ENCODE assay signal across 9 cellular contexts in genomic region chr9:129487307-129487657, GRCh38.
DNase-seq lines count a peak whose midpoint lies in the region; FAIRE-seq and TF ChIP-seq lines count a peak whose summit lies in the region.
"Had no signal": no experiment of that assay in that cellular context is flagged by ENCODE, and none has a peak within 500 bp of the region (broad histone marks: within the 10 kb centered on the region; RNA-seq: fewer than 3 reads in every experiment).

No MANE protein-coding gene starts in this region.

- POLR2A ChIA-PET in AG04450 (lab: Yijun Ruan, JAX) = no interaction called here
- POLR2A ChIA-PET in PC-9 (lab: Charles Lee; ENCODE audit: unreplicated experiment) = no interaction called here
- POLR2A ChIA-PET in H1 (lab: Charles Lee; ENCODE audit: partially characterized antibody) = interaction anchor here (0.8 to 6.9 kb wide), 5 partner anchors 8 to 308 kb away, joined by 3 to 45 read pairs (median 4); no protein-coding TSS in a partner anchor

- H3K4ac ChIP-seq in H1 (replicated peaks; ENCODE audit: insufficient read length, low read depth, low read length) = no peak overlapping the region

- peak overlapping the region; percentile 100 for H2BK12ac ChIP-seq in H1 (ENCODE audit: low read depth, low read length)

- no peak for TF ChIP-seq RAD21 in H1 (IDR thresholded peaks at IDR 0.05 in 1 of 2, conservative IDR thresholded peaks at IDR 0.05 in 1 of 2; ENCODE audit: low read depth in 2 of 2, low read length in 2 of 2)

- no peak overlapping the region for H3K14ac ChIP-seq in H1 (ENCODE audit: insufficient read length)

- TF ChIP-seq POLR2A in H1 (IDR thresholded peaks at IDR 0.05; ENCODE audit: control extremely low read depth in 1 of 2, low read depth in 2 of 2, low read length in 2 of 2) = no peak

- no peak for TF ChIP-seq CTCF in AG04450 (IDR thresholded peaks at IDR 0.05; ENCODE audit: low read depth, low read length)
- no peak for TF ChIP-seq CTCF in PC-9 (conservative IDR thresholded peaks at IDR 0.05)
- no peak for TF ChIP-seq CTCF in H1 (IDR thresholded peaks at IDR 0.05; ENCODE audit: control extremely low read depth in 1 of 3, insufficient read depth in 1 of 3, low read depth in 1 of 3, low read length in 3 of 3)
- no peak for TF ChIP-seq CTCF in osteoblast (IDR thresholded peaks at IDR 0.05; ENCODE audit: extremely low read depth, low read depth, low read length)
- TF ChIP-seq CTCF in D721Med (IDR thresholded peaks at IDR 0.05; ENCODE audit: insufficient read depth, missing control alignments) = no peak

- no peak overlapping the region for H3K9ac ChIP-seq in H1 (replicated peaks in 1 of 4; ENCODE audit: extremely low read depth in 1 of 4, low read depth in 3 of 4, low read length in 3 of 4)

- H3K18ac ChIP-seq in H1 (ENCODE audit: extremely low read depth, low read length) = peak overlapping the region; percentile 85

- peak overlapping the region; percentile 73 for H3K4me2 ChIP-seq in PC-9
- no peak overlapping the region; a peak in 1 of 4 replicates for H3K4me2 ChIP-seq in H1 (ENCODE audit: insufficient read depth in 1 of 2, low read depth in 2 of 2, low read length in 2 of 2)
- H3K4me2 ChIP-seq in osteoblast (ENCODE audit: insufficient read depth, low read length) = peak overlapping the region; percentile 20

- no peak overlapping the region for H3K4me3 ChIP-seq in AG04450 (ENCODE audit: low read depth, low read length)
- no peak overlapping the region; the same call in 1 of the 2 replicates for H3K4me3 ChIP-seq in PC-9
- H3K4me3 ChIP-seq in H1 (ENCODE audit: extremely low read depth in 1 of 4, insufficient read depth in 2 of 4, low read depth in 3 of 4, low read length in 4 of 4) = no peak overlapping the region
- no peak overlapping the region for H3K4me3 ChIP-seq in osteoblast (ENCODE audit: insufficient read depth, low read length)

- peak overlapping the region; percentile 90; the same call in 1 of the 2 replicates for H2BK20ac ChIP-seq in H1 (ENCODE audit: low read length)

- H3K36me3 ChIP-seq in PC-9 (ENCODE audit: low read depth) (no peaks in the 10 kb centered on the region), H1 (ENCODE audit: control insufficient read depth in 2 of 4, insufficient read depth in 4 of 4, low read length in 3 of 4) (no peaks in the 10 kb centered on the region), osteoblast (ENCODE audit: insufficient read depth, low read length) (no peaks in the 10 kb centered on the region)

- intact Hi-C loops in PC-9 (cut with micrococcal nuclease; ENCODE audit: unreplicated experiment) = loop anchor here (10.0 kb wide), 2 partner anchors 268 to 462 kb away; partner anchors contain the start of genes PTGES and SH3GLB2

- DNase-seq in AG04450 (ENCODE audit: low read depth, low spot score) (no peak), PC-9 (no peak), H1 (ENCODE audit: low read depth in 1 of 2, low spot score in 2 of 2) (no peak), osteoblast (ENCODE audit: insufficient read length, low spot score, missing footprints) (peak; percentile 80), D721Med (ENCODE audit: insufficient read length, low spot score) (no peak), cortex of kidney (lab: John Stamatoyannopoulos, UW) (no peak), OCI-M2 (lab: John Stamatoyannopoulos, UW; ENCODE audit: unreplicated experiment) (no peak), HCEC 1CT (no peak)
- DNase-seq: Karpas-422 had no signal

- H3K79me2 ChIP-seq in PC-9 (ENCODE audit: low read depth) = peaks cover 36% of the 10 kb centered on the region
- no peaks in the 10 kb centered on the region for H3K79me2 ChIP-seq in H1 (ENCODE audit: control insufficient read depth in 1 of 2, insufficient read depth in 2 of 2, low read length in 2 of 2)
- H3K79me2 ChIP-seq in osteoblast (ENCODE audit: insufficient read depth, low read length) = peaks cover 24% of the 10 kb centered on the region

- no peak overlapping the region for H4K8ac ChIP-seq in H1 (ENCODE audit: extremely low read depth, insufficient read depth, low read length)

- no peaks in the 10 kb centered on the region for H3K79me1 ChIP-seq in H1 (ENCODE audit: low read depth, low read length)

- no peaks in the 10 kb centered on the region for H3K9me2 ChIP-seq in PC-9 (ENCODE audit: insufficient read depth)

- no peaks in the 10 kb centered on the region for H3K27me3 ChIP-seq in AG04450 (ENCODE audit: control insufficient read depth, insufficient read depth, low read length)
- no peaks in the 10 kb centered on the region for H3K27me3 ChIP-seq in PC-9 (ENCODE audit: insufficient read depth, low read depth)
- H3K27me3 ChIP-seq in H1 (replicated peaks in 1 of 4; ENCODE audit: control insufficient read depth in 3 of 4, extremely low read depth in 1 of 4, insufficient read depth in 3 of 4, low read length in 3 of 4) = peaks cover 9 to 72% (median 64%) of the 10 kb centered on the region in 4 experiments
- no peaks in the 10 kb centered on the region for H3K27me3 ChIP-seq in osteoblast (ENCODE audit: insufficient read depth, low read length)

- WGBS in H1 (ENCODE audit: extremely low coverage in 1 of 2, insufficient coverage in 1 of 2, insufficient read length in 1 of 2, insufficient replicate concordance in 2 of 2, low coverage in 1 of 2, low lambda C conversion rate in 2 of 2, missing lambda C conversion rate in 1 of 2), 2 experiments = 93% methylated on average over 3 of the region's 3 CpGs; no CpG with 5 or more reads in 1 of the 2 experiments

- peak overlapping the region; percentile 29 for H4K91ac ChIP-seq in H1 (replicated peaks; ENCODE audit: insufficient read length, low read length)

- CTCF ChIA-PET in AG04450 (lab: Charles Lee) = no interaction called here
- CTCF ChIA-PET in PC-9 (lab: Charles Lee) = no interaction called here
- CTCF ChIA-PET in H1 (lab: Charles Lee; ENCODE audit: partially characterized antibody) = interaction anchor here (0.5 to 0.9 kb wide), 3 partner anchors 9 to 368 kb away, joined by 3 to 4 read pairs (median 3); no protein-coding TSS in a partner anchor

- peak overlapping the region; percentile 100; the same call in 1 of the 2 replicates for H2AK5ac ChIP-seq in H1 (ENCODE audit: low read depth, low read length)

- H3K9me3 ChIP-seq in AG04450 (ENCODE audit: control insufficient read depth, insufficient read depth, low read length) (no peaks in the 10 kb centered on the region), PC-9 (ENCODE audit: insufficient read depth, low read depth) (no peaks in the 10 kb centered on the region), H1 (ENCODE audit: insufficient read depth in 2 of 2, low read depth in 1 of 2, low read length in 1 of 2) (no peaks in the 10 kb centered on the region), osteoblast (ENCODE audit: low read depth, low read length) (no peaks in the 10 kb centered on the region)

- H3F3A ChIP-seq in PC-9 (ENCODE audit: insufficient read depth, low read depth) = peaks cover 64% of the 10 kb centered on the region

- no peak for TF ChIP-seq EP300 in H1 (IDR thresholded peaks at IDR 0.05; ENCODE audit: borderline replicate concordance in 1 of 2, low read depth in 2 of 2, low read length in 2 of 2)

- H2BK120ac ChIP-seq in H1 (replicated peaks; ENCODE audit: low read depth, low read length) = no peak overlapping the region

- BruUV-seq in PC-9 (replicated peaks; lab: Mats Ljungman, UMichigan) = no TSS peak

- H2BK5ac ChIP-seq in H1 (ENCODE audit: low read depth, low read length) = 0 out of 2 replicates have a peak overlapping the region, but pooled peaks have one; percentile 90

- no peaks in the 10 kb centered on the region for H4K20me1 ChIP-seq in PC-9 (ENCODE audit: insufficient read depth)
- peaks cover 0 to 2% of the 10 kb centered on the region in 2 experiments for H4K20me1 ChIP-seq in H1 (replicated peaks in 1 of 2; ENCODE audit: control insufficient read depth in 1 of 2, insufficient read depth in 2 of 2, low read length in 2 of 2)
- no peaks in the 10 kb centered on the region for H4K20me1 ChIP-seq in osteoblast (ENCODE audit: insufficient read depth, low read length)

- H3K4me1 ChIP-seq in PC-9 (replicated peaks; ENCODE audit: insufficient read depth) (peaks cover 72% of the 10 kb centered on the region), H1 (replicated peaks in 1 of 4; ENCODE audit: control insufficient read depth in 3 of 4, insufficient read depth in 4 of 4, low read length in 3 of 4) (peaks cover 8 to 36% (median 28%) of the 10 kb centered on the region in 4 experiments), osteoblast (ENCODE audit: insufficient read depth, low read length) (peaks cover 70% of the 10 kb centered on the region)

- FAIRE-seq in H1 (lab: Jason Lieb, UNC) (no peak), D721Med (lab: Jason Lieb, UNC) (no peak)

- no peak overlapping the region for H4K5ac ChIP-seq in H1 (ENCODE audit: insufficient read length, low read depth, low read length)

- no peak overlapping the region for H3K56ac ChIP-seq in H1 (replicated peaks; ENCODE audit: insufficient read length, low read depth, low read length)

- peak overlapping the region; percentile 99; the same call in 1 of the 2 replicates for H2BK15ac ChIP-seq in H1 (ENCODE audit: low read length)

- H3K23me2 ChIP-seq in H1 (ENCODE audit: low read depth, low read length) = peaks cover 21% of the 10 kb centered on the region

- H3K27ac ChIP-seq in AG04450 (ENCODE audit: low read depth, low read length) (peak overlapping the region; percentile 97), PC-9 (peak overlapping the region; percentile 91), H1 (ENCODE audit: low read depth, low read length) (no peak overlapping the region), osteoblast (ENCODE audit: low read depth, low read length) (peak overlapping the region; percentile 99)

- H3K23ac ChIP-seq in H1 (ENCODE audit: insufficient read length) = no peak overlapping the region

- H2AFZ ChIP-seq in PC-9 (no peak overlapping the region), H1 (ENCODE audit: low read length) (no peak overlapping the region), osteoblast (ENCODE audit: low read length) (no peak overlapping the region)

TF ChIP-seq in H1, 55 proteins besides CTCF, POLR2A, EP300 and RAD21:
- no peak for TF ChIP-seq EZH2 (IDR thresholded peaks at IDR 0.05; ENCODE audit: low read depth, low read length, severe bottlenecking)
TF ChIP-seq in H1: peak in this region for 0.

Comparison
In these comparisons a context has a peak if more than half of its experiments do, and no peak if none do; other contexts are left out.
1. H3K4me2 ChIP-seq: peak in PC-9 (single experiment) and osteoblast (single experiment); none in H1 (0 of 2).